Comparison of ENCODE assay signal across 16 cellular contexts in genomic region chr18:1499265-1499664, GRCh38.
DNase-seq lines count a peak whose midpoint lies in the region; ATAC-seq, FAIRE-seq and TF ChIP-seq lines count a peak whose summit lies in the region.
"Had no signal": no experiment of that assay in that cellular context is flagged by ENCODE, and none has a peak within 500 bp of the region (broad histone marks: within the 10 kb centered on the region; RNA-seq: fewer than 3 reads in every experiment).

No MANE protein-coding gene starts in this region.

- H3K27ac ChIP-seq in A673 (ENCODE audit: low read depth, low read length, poor library complexity, severe bottlenecking) (no peak overlapping the region), DND-41 (ENCODE audit: low read length) (no peak overlapping the region), OCI-LY1 (ENCODE audit: low read depth, low read length, poor library complexity, severe bottlenecking) (no peak overlapping the region), endodermal cell (ENCODE audit: low read depth, low read length) (no peak overlapping the region)

- H3K27me3 ChIP-seq in A673 (replicated peaks; ENCODE audit: insufficient read depth, low read depth, low read length, poor library complexity) (no peaks in the 10 kb centered on the region), DND-41 (ENCODE audit: insufficient read depth, low read length, poor library complexity) (no peaks in the 10 kb centered on the region), OCI-LY1 (ENCODE audit: insufficient read depth, low read length) (no peaks in the 10 kb centered on the region), endodermal cell (ENCODE audit: control insufficient read depth, insufficient read depth, low read length, poor library complexity, severe bottlenecking) (no peaks in the 10 kb centered on the region)

- no peak overlapping the region for H3K9ac ChIP-seq in DND-41 (ENCODE audit: low read depth, low read length)
- no peak overlapping the region for H3K9ac ChIP-seq in OCI-LY1 (ENCODE audit: low read length)
- no peak overlapping the region for H3K9ac ChIP-seq in endodermal cell (ENCODE audit: extremely low read depth, low read length, poor library complexity, severe bottlenecking)

- H3K9me3 Mint-ChIP-seq in endodermal cell, result peaks cover 1% of the 10 kb centered on the region

- no peaks in the 10 kb centered on the region for H3K36me3 Mint-ChIP-seq in endodermal cell (ENCODE audit: low read depth)
- H3K36me3 Mint-ChIP-seq: CD14-positive monocyte had no signal

- no peaks in the 10 kb centered on the region for H3K9me2 ChIP-seq in OCI-LY1 (ENCODE audit: low read depth, low read length)

- H3K4me3 Mint-ChIP-seq in endodermal cell, result no peak overlapping the region
- H3K4me3 Mint-ChIP-seq: CD14-positive monocyte; dendritic cell treated with granulocyte-macrophage colony-stimulating factor and Interleukin-4, amounts not matched to agents 40 ng/mL and 50 ng/mL, for 4 days; nephron progenitor cell; stimulated activated naive CD8-positive, alpha-beta T cell treated with anti-CD3 and anti-CD28 coated beads, Interleukin-15, amount 100 ng/mL, for 72 hours; T-helper 1 cell treated with Interleukin-12 subunit alpha and Interleukin-12 subunit beta and Interleukin-4 antibody, amounts not matched to agents 30 μg/mL and 1 μg/mL, for 36 hours had no signal

- peak; percentile 36; the same call in 1 of the 2 replicates for TF ChIP-seq CTCF in A673 (conservative IDR thresholded peaks at IDR 0.05; ENCODE audit: low read depth, low read length)
- peak; percentile 19 for TF ChIP-seq CTCF in DND-41 (IDR thresholded peaks at IDR 0.05; ENCODE audit: borderline replicate concordance, extremely low read depth, low read length, poor library complexity, severe bottlenecking)
- peak; percentile 19; the same call in 1 of the 2 replicates for TF ChIP-seq CTCF in OCI-LY1 (IDR thresholded peaks at IDR 0.05; ENCODE audit: low read length)
- peak; percentile 44 for TF ChIP-seq CTCF in endodermal cell (conservative IDR thresholded peaks at IDR 0.05)

- H4K20me1 ChIP-seq in DND-41 (ENCODE audit: insufficient read depth, low read length) (no peaks in the 10 kb centered on the region), OCI-LY1 (ENCODE audit: insufficient read depth, low read length) (no peaks in the 10 kb centered on the region)

- DNase-seq in A673 (ENCODE audit: low spot score), result no peak
- DNase-seq in DND-41, result no peak
- DNase-seq in endodermal cell, result no peak
- no peak for DNase-seq in GM19239 (ENCODE audit: insufficient read length, low spot score)
- no peak for DNase-seq in activated CD4-positive, alpha-beta T cell treated with anti-CD3 and anti-CD28 coated beads for 48 hours
- DNase-seq: activated CD4-positive, alpha-beta T cell treated with anti-CD3 and anti-CD28 coated beads, Interleukin-2, amount 50 U/mL, for 4 hours; amygdala; nephron progenitor cell; stimulated activated naive CD8-positive, alpha-beta T cell treated with anti-CD3 and anti-CD28 coated beads, Interleukin-15, amount 100 ng/mL, for 72 hours had no signal

- intact Hi-C loops in A673 (cut with micrococcal nuclease; ENCODE audit: unreplicated experiment), result no loop called here

- H3K79me2 ChIP-seq in DND-41 (ENCODE audit: insufficient read depth, low read length) (no peaks in the 10 kb centered on the region), OCI-LY1 (ENCODE audit: insufficient read depth, low read length) (no peaks in the 10 kb centered on the region)

- no peaks in the 10 kb centered on the region for H3K27me3 Mint-ChIP-seq in endodermal cell (ENCODE audit: insufficient read depth)
- H3K27me3 Mint-ChIP-seq: dendritic cell treated with granulocyte-macrophage colony-stimulating factor and Interleukin-4, amounts not matched to agents 40 ng/mL and 50 ng/mL, for 4 days; stimulated activated naive CD8-positive, alpha-beta T cell treated with anti-CD3 and anti-CD28 coated beads, Interleukin-15, amount 100 ng/mL, for 72 hours had no signal

- no peaks in the 10 kb centered on the region for H3K36me3 ChIP-seq in A673 (ENCODE audit: insufficient read depth, low read length, poor library complexity, severe bottlenecking)
- no peaks in the 10 kb centered on the region for H3K36me3 ChIP-seq in DND-41 (ENCODE audit: insufficient read depth, low read length)
- no peaks in the 10 kb centered on the region for H3K36me3 ChIP-seq in OCI-LY1 (ENCODE audit: insufficient read depth, low read length)
- no peaks in the 10 kb centered on the region for H3K36me3 ChIP-seq in endodermal cell (ENCODE audit: control insufficient read depth, insufficient read depth, low read length)

- H3K4me1 ChIP-seq in A673 (ENCODE audit: insufficient read depth, low read length, poor library complexity, severe bottlenecking), result no peaks in the 10 kb centered on the region
- no peaks in the 10 kb centered on the region for H3K4me1 ChIP-seq in DND-41 (ENCODE audit: insufficient read depth, low read length)
- H3K4me1 ChIP-seq in OCI-LY1 (ENCODE audit: insufficient read depth, low read length, severe bottlenecking), result no peaks in the 10 kb centered on the region
- no peaks in the 10 kb centered on the region for H3K4me1 ChIP-seq in endodermal cell (ENCODE audit: control insufficient read depth, insufficient read depth, low read length)

- H3K4me1 Mint-ChIP-seq in endodermal cell, result no peaks in the 10 kb centered on the region
- H3K4me1 Mint-ChIP-seq: CD14-positive monocyte; nephron progenitor cell; stimulated activated naive CD8-positive, alpha-beta T cell treated with anti-CD3 and anti-CD28 coated beads, Interleukin-15, amount 100 ng/mL, for 72 hours had no signal

- ATAC-seq in DND-41 (ENCODE audit: insufficient read depth, low read depth) (no peak), GM21528 (IDR thresholded peaks at IDR 0.05; ENCODE audit: low FRiP score, unreplicated experiment) (no peak), HG03025 (IDR thresholded peaks at IDR 0.05; ENCODE audit: low FRiP score, unreplicated experiment) (no peak)
- ATAC-seq: stimulated activated naive CD8-positive, alpha-beta T cell treated with anti-CD3 and anti-CD28 coated beads, Interleukin-15, amount 100 ng/mL, for 72 hours had no signal

- no peak for FAIRE-seq in GM19239 (lab: Jason Lieb, UNC)

- H3K9me3 ChIP-seq in A673 (ENCODE audit: low read depth, low read length, poor library complexity, severe bottlenecking) (no peaks in the 10 kb centered on the region), DND-41 (ENCODE audit: insufficient read depth, low read length, severe bottlenecking) (no peaks in the 10 kb centered on the region), OCI-LY1 (ENCODE audit: low read length) (no peaks in the 10 kb centered on the region), endodermal cell (ENCODE audit: control insufficient read depth, low read length) (peaks cover 7% of the 10 kb centered on the region)

- H3K4me2 ChIP-seq in DND-41 (ENCODE audit: insufficient read depth, low read length) (no peak overlapping the region), OCI-LY1 (ENCODE audit: low read length) (no peak overlapping the region)

- no peak overlapping the region for H3K27ac Mint-ChIP-seq in endodermal cell
- H3K27ac Mint-ChIP-seq: CD14-positive monocyte; dendritic cell treated with granulocyte-macrophage colony-stimulating factor and Interleukin-4, amounts not matched to agents 40 ng/mL and 50 ng/mL, for 4 days; nephron progenitor cell; stimulated activated naive CD8-positive, alpha-beta T cell treated with anti-CD3 and anti-CD28 coated beads, Interleukin-15, amount 100 ng/mL, for 72 hours; T-helper 1 cell treated with Interleukin-12 subunit alpha and Interleukin-12 subunit beta and Interleukin-4 antibody, amounts not matched to agents 30 μg/mL and 1 μg/mL, for 36 hours had no signal

- POLR2A ChIA-PET in A673 (lab: Charles Lee; ENCODE audit: low non-redundant PET), result no interaction called here

- H3F3A ChIP-seq in OCI-LY1 (ENCODE audit: insufficient read depth, low read length), result no peaks in the 10 kb centered on the region

- CTCF ChIA-PET in A673 (lab: Charles Lee), result no interaction called here

- H2AFZ ChIP-seq in DND-41 (ENCODE audit: low read depth, low read length), result no peak overlapping the region
- H2AFZ ChIP-seq in OCI-LY1 (ENCODE audit: low read length), result no peak overlapping the region

- BruUV-seq in A673 (replicated peaks; lab: Mats Ljungman, UMichigan), result no TSS peak

- H3K4me3 ChIP-seq in A673 (ENCODE audit: low read depth, low read length, poor library complexity, severe bottlenecking) (no peak overlapping the region), DND-41 (ENCODE audit: low read depth in 1 of 2, low read length in 2 of 2) (no peak overlapping the region), OCI-LY1 (ENCODE audit: low read depth, low read length, poor library complexity, severe bottlenecking) (no peak overlapping the region), endodermal cell (ENCODE audit: low read length) (no peak overlapping the region)
- H3K4me3 ChIP-seq: lung had no signal
